15 cellular contexts compared by ENCODE assay signal in the genomic region with DNA sequence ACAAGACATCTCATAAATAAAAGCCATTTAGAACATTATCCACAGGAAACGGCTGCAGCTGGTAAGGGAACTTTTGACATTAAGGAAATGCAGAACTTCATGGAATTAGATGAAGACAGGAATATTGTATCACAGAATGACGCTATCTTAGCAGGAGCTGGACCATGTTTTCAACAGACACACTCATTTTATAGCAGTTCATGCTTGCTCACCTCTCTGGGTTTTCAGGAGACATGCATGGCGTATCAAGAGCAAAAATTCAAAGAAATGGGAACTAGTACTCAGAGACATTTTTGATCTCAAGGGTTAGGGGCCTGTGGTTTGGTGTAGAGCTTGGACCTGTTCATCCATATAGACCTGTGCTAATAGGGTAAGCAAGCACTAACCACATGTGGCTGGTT.
DNase-seq lines count a peak whose midpoint lies in the region; ATAC-seq and TF ChIP-seq lines count a peak whose summit lies in the region.
"Had no signal": no experiment of that assay in that cellular context is flagged by ENCODE, and none has a peak within 500 bp of the region (broad histone marks: within the 10 kb centered on the region; RNA-seq: fewer than 3 reads in every experiment).

No MANE protein-coding gene starts in this region.

- H4K91ac ChIP-seq in H9 (ENCODE audit: insufficient read length, low read depth, low read length), result no peak overlapping the region

- DNase-seq in activated CD4-positive, alpha-beta memory T cell treated with anti-CD3 and anti-CD28 coated beads for 36 hours, result no peak
- no peak for DNase-seq in activated CD4-positive, alpha-beta memory T cell treated with anti-CD3 and anti-CD28 coated beads, Interleukin-2, amount 10 ng/mL, durations not matched to agents 7 days and 5 days
- DNase-seq in H9 (no peak), NCI-H2227 (lab: John Stamatoyannopoulos, UW; ENCODE audit: unreplicated experiment) (no peak), NCI-H187 treated with DMSO at 0.1 percent for 48 hours (lab: John Stamatoyannopoulos, UW) (no peak), NCI-H526 (lab: John Stamatoyannopoulos, UW) (no peak)
- DNase-seq in naive thymus-derived CD4-positive, alpha-beta T cell, result no peak
- DNase-seq: activated naive CD4-positive, alpha-beta T cell; DMS153; HCEC 1CT; NCI-H1436 treated with DMSO at 0.1 percent for 48 hours; WERI-Rb-1 had no signal

- no peaks in the 10 kb centered on the region for H3K9me3 Mint-ChIP-seq in activated CD4-positive, alpha-beta memory T cell treated with anti-CD3 and anti-CD28 coated beads for 36 hours
- no peaks in the 10 kb centered on the region for H3K9me3 Mint-ChIP-seq in activated CD4-positive, alpha-beta memory T cell treated with anti-CD3 and anti-CD28 coated beads, Interleukin-2, amount 10 ng/mL, durations not matched to agents 7 days and 5 days
- H3K9me3 Mint-ChIP-seq in H9, result no peaks in the 10 kb centered on the region
- no peaks in the 10 kb centered on the region for H3K9me3 Mint-ChIP-seq in brain
- H3K9me3 Mint-ChIP-seq in naive thymus-derived CD4-positive, alpha-beta T cell, result peaks cover 0 to 5% (median 0%) of the 10 kb centered on the region in 11 donors

- H2BK15ac ChIP-seq in H9 (ENCODE audit: low read depth, low read length), result no peak overlapping the region

- no peaks in the 10 kb centered on the region for H3K79me2 ChIP-seq in H9 (ENCODE audit: insufficient read depth, low read length)

- peaks cover 93% of the 10 kb centered on the region for H3K4me1 Mint-ChIP-seq in activated CD4-positive, alpha-beta memory T cell treated with anti-CD3 and anti-CD28 coated beads for 36 hours (ENCODE audit: low read depth)
- peaks cover 75% of the 10 kb centered on the region for H3K4me1 Mint-ChIP-seq in activated CD4-positive, alpha-beta memory T cell treated with anti-CD3 and anti-CD28 coated beads, Interleukin-2, amount 10 ng/mL, durations not matched to agents 7 days and 5 days
- H3K4me1 Mint-ChIP-seq in H9, result peaks cover 50 to 56% of the 10 kb centered on the region in 2 experiments
- H3K4me1 Mint-ChIP-seq in brain, result peaks cover 96% of the 10 kb centered on the region
- peaks cover 55 to 100% (median 98%) of the 10 kb centered on the region in 7 donors for H3K4me1 Mint-ChIP-seq in naive thymus-derived CD4-positive, alpha-beta T cell

- H3K18ac ChIP-seq in H9 (ENCODE audit: insufficient read length, low read depth, low read length), result no peak overlapping the region

- no peak overlapping the region for H4K5ac ChIP-seq in H9 (ENCODE audit: insufficient read length, low read depth, low read length)

- no peak overlapping the region for H3K27ac ChIP-seq in H9 (ENCODE audit: insufficient read length, low read depth, low read length)
- H3K27ac ChIP-seq in naive thymus-derived CD4-positive, alpha-beta T cell (ENCODE audit: low read depth, low read length), result peak overlapping the region; percentile 64
- H3K27ac ChIP-seq: A549, WERI-Rb-1 had no signal

- peak overlapping the region; percentile 55 for H2AK5ac ChIP-seq in H9 (ENCODE audit: insufficient read length, low read length)

- H3K27me3 ChIP-seq in H9 (ENCODE audit: insufficient read depth, low read length), result no peaks in the 10 kb centered on the region
- no peaks in the 10 kb centered on the region for H3K27me3 ChIP-seq in naive thymus-derived CD4-positive, alpha-beta T cell (ENCODE audit: control insufficient read depth in 2 of 2, insufficient read depth in 2 of 2, low read length in 2 of 2)

- H3K23ac ChIP-seq in H9 (ENCODE audit: insufficient read length, low read depth, low read length), result no peak overlapping the region

- no peak overlapping the region for H3K4me3 ChIP-seq in naive thymus-derived CD4-positive, alpha-beta T cell (ENCODE audit: low read length)
- H3K4me3 ChIP-seq: A549, K562 had no signal

- H3K56ac ChIP-seq in H9 (ENCODE audit: insufficient read length, low read depth, low read length), result no peak overlapping the region

- WGBS in H9 (ENCODE audit: extremely low coverage, insufficient read length, low lambda C conversion rate), result no CpG with 5 or more reads among the region's 3 CpGs

- H3K36me3 Mint-ChIP-seq in activated CD4-positive, alpha-beta memory T cell treated with anti-CD3 and anti-CD28 coated beads for 36 hours, result peaks cover 55% of the 10 kb centered on the region
- H3K36me3 Mint-ChIP-seq in activated CD4-positive, alpha-beta memory T cell treated with anti-CD3 and anti-CD28 coated beads, Interleukin-2, amount 10 ng/mL, durations not matched to agents 7 days and 5 days (ENCODE audit: low read depth), result peaks cover 68% of the 10 kb centered on the region
- H3K36me3 Mint-ChIP-seq in H9 (ENCODE audit: insufficient read depth in 1 of 3, low read depth in 3 of 3) (peaks cover 3 to 8% (median 4%) of the 10 kb centered on the region in 3 experiments; a peak in 3 of 7 replicates), brain (peaks cover 21% of the 10 kb centered on the region)
- peaks cover 9 to 55% (median 31%) of the 10 kb centered on the region in 5 donors for H3K36me3 Mint-ChIP-seq in naive thymus-derived CD4-positive, alpha-beta T cell

- H3K4me2 ChIP-seq in H9 (ENCODE audit: insufficient read depth, insufficient read length, low read length), result no peak overlapping the region
- H3K4me2 ChIP-seq: A549 had no signal

- no peaks in the 10 kb centered on the region for H4K20me1 ChIP-seq in H9 (ENCODE audit: control insufficient read depth, insufficient read depth, insufficient read length)

- H3K4me3 Mint-ChIP-seq in activated CD4-positive, alpha-beta memory T cell treated with anti-CD3 and anti-CD28 coated beads for 36 hours, result no peak overlapping the region
- H3K4me3 Mint-ChIP-seq in activated CD4-positive, alpha-beta memory T cell treated with anti-CD3 and anti-CD28 coated beads, Interleukin-2, amount 10 ng/mL, durations not matched to agents 7 days and 5 days, result no peak overlapping the region
- H3K4me3 Mint-ChIP-seq in H9 (no peak overlapping the region; a peak in 1 of 5 replicates), brain (peak overlapping the region in 1 of 5 experiments; percentile 12)
- H3K4me3 Mint-ChIP-seq in naive thymus-derived CD4-positive, alpha-beta T cell, result peak overlapping the region in 9 of 10 donors; percentile 14 to 64 (median 37)

- H3K23me2 ChIP-seq in H9 (ENCODE audit: insufficient read length, low read depth, low read length, poor library complexity, severe bottlenecking), result no peaks in the 10 kb centered on the region

- CTCF ChIA-PET in activated CD4-positive, alpha-beta memory T cell treated with anti-CD3 and anti-CD28 coated beads for 36 hours (lab: Charles Lee), result interaction anchor here (1.3 to 1.4 kb wide), 3 partner anchors 22 to 29 kb away, joined by 3 to 5 read pairs (median 3); no protein-coding TSS in a partner anchor
- CTCF ChIA-PET in activated CD4-positive, alpha-beta memory T cell treated with anti-CD3 and anti-CD28 coated beads, Interleukin-2, amount 10 ng/mL, durations not matched to agents 7 days and 5 days (lab: Charles Lee), result interaction anchor here (1.2 to 1.6 kb wide), 4 partner anchors 22 to 295 kb away, joined by 3 to 8 read pairs (median 4); no protein-coding TSS in a partner anchor
- CTCF ChIA-PET in naive thymus-derived CD4-positive, alpha-beta T cell (lab: Charles Lee), result no interaction called here

- intact Hi-C loops in activated CD4-positive, alpha-beta memory T cell treated with anti-CD3 and anti-CD28 coated beads for 36 hours (cut with micrococcal nuclease), result no loop called here
- intact Hi-C loops in naive thymus-derived CD4-positive, alpha-beta T cell (cut with micrococcal nuclease), result no loop called here

- no peak overlapping the region for H3K9ac ChIP-seq in H9 (ENCODE audit: extremely low read depth, insufficient read length, low read length)

- no peak overlapping the region for H2AFZ ChIP-seq in H9 (ENCODE audit: low read length)

- no peak overlapping the region for H3T11ph ChIP-seq in H9 (ENCODE audit: low read length)

- H4K8ac ChIP-seq in H9 (replicated peaks; ENCODE audit: insufficient read length, low read depth, low read length), result no peak overlapping the region

- no peak for ATAC-seq in naive thymus-derived CD4-positive, alpha-beta T cell
- ATAC-seq: A549, K562 had no signal

- POLR2A ChIA-PET in activated CD4-positive, alpha-beta memory T cell treated with anti-CD3 and anti-CD28 coated beads for 36 hours (lab: Charles Lee), result interaction anchor here (1.0 to 2.9 kb wide), 3 partner anchors 13 to 18 kb away, joined by 4 to 10 read pairs (median 5); no protein-coding TSS in a partner anchor
- POLR2A ChIA-PET in activated CD4-positive, alpha-beta memory T cell treated with anti-CD3 and anti-CD28 coated beads, Interleukin-2, amount 10 ng/mL, durations not matched to agents 7 days and 5 days (lab: Charles Lee), result interaction anchor here (1.0 to 2.2 kb wide), 5 partner anchors 9 to 15 kb away, joined by 3 to 14 read pairs (median 6); no protein-coding TSS in a partner anchor
- POLR2A ChIA-PET in naive thymus-derived CD4-positive, alpha-beta T cell (lab: Charles Lee), result interaction anchor here (0.7 to 2.6 kb wide), 8 partner anchors 11 to 245 kb away, joined by 3 to 9 read pairs (median 4); no protein-coding TSS in a partner anchor

- H2BK20ac ChIP-seq in H9 (ENCODE audit: low read depth, low read length, poor library complexity, severe bottlenecking), result no peak overlapping the region

- no peak overlapping the region for H2BK120ac ChIP-seq in H9 (ENCODE audit: low read depth, low read length, poor library complexity, severe bottlenecking)

- no peak overlapping the region for H2BK5ac ChIP-seq in H9 (ENCODE audit: insufficient read length, low read length)

- no peaks in the 10 kb centered on the region for H3K36me3 ChIP-seq in naive thymus-derived CD4-positive, alpha-beta T cell (ENCODE audit: control insufficient read depth in 2 of 3, insufficient read depth in 3 of 3, low read length in 3 of 3)
- H3K36me3 ChIP-seq: WERI-Rb-1 had no signal

- peaks cover 24% of the 10 kb centered on the region for H3K4me1 ChIP-seq in H9 (ENCODE audit: insufficient read depth, low read length)
- peaks cover 78 to 94% of the 10 kb centered on the region in 2 donors for H3K4me1 ChIP-seq in naive thymus-derived CD4-positive, alpha-beta T cell (ENCODE audit: control insufficient read depth in 2 of 2, insufficient read depth in 2 of 2, low read length in 2 of 2)
- H3K4me1 ChIP-seq: A549 had no signal

- no peak overlapping the region for H3K14ac ChIP-seq in H9 (ENCODE audit: insufficient read depth, low read length)

- H2BK12ac ChIP-seq in H9 (ENCODE audit: insufficient read length, low read depth, low read length), result no peak overlapping the region

- TF ChIP-seq CTCF in H9 (conservative IDR thresholded peaks at IDR 0.05) (no peak), brain (conservative IDR thresholded peaks at IDR 0.05) (no peak)

- H3K27ac Mint-ChIP-seq in activated CD4-positive, alpha-beta memory T cell treated with anti-CD3 and anti-CD28 coated beads for 36 hours, result peak overlapping the region; percentile 79
- no peak overlapping the region for H3K27ac Mint-ChIP-seq in activated CD4-positive, alpha-beta memory T cell treated with anti-CD3 and anti-CD28 coated beads, Interleukin-2, amount 10 ng/mL, durations not matched to agents 7 days and 5 days
- no peak overlapping the region for H3K27ac Mint-ChIP-seq in H9
- peak overlapping the region in 3 of 5 experiments; percentile 7 to 83 (median 82) for H3K27ac Mint-ChIP-seq in brain
- H3K27ac Mint-ChIP-seq in naive thymus-derived CD4-positive, alpha-beta T cell, result peak overlapping the region; percentile 67 to 100 (median 94)

- no peak overlapping the region for H3K4ac ChIP-seq in H9 (ENCODE audit: low read depth, low read length)

- H3K9me3 ChIP-seq in H9 (ENCODE audit: control insufficient read depth, low read depth, low read length), result no peaks in the 10 kb centered on the region
- no peaks in the 10 kb centered on the region for H3K9me3 ChIP-seq in naive thymus-derived CD4-positive, alpha-beta T cell (ENCODE audit: control insufficient read depth in 2 of 3, low read length in 3 of 3)
- H3K9me3 ChIP-seq: A549 had no signal

- H3K79me1 ChIP-seq in H9 (ENCODE audit: insufficient read depth, low read depth, low read length, poor library complexity, severe bottlenecking), result no peaks in the 10 kb centered on the region

- H3K27me3 Mint-ChIP-seq in activated CD4-positive, alpha-beta memory T cell treated with anti-CD3 and anti-CD28 coated beads for 36 hours, result no peaks in the 10 kb centered on the region
- H3K27me3 Mint-ChIP-seq in activated CD4-positive, alpha-beta memory T cell treated with anti-CD3 and anti-CD28 coated beads, Interleukin-2, amount 10 ng/mL, durations not matched to agents 7 days and 5 days, result no peaks in the 10 kb centered on the region
- H3K27me3 Mint-ChIP-seq in H9 (ENCODE audit: low read depth) (no peaks in the 10 kb centered on the region), brain (no peaks in the 10 kb centered on the region)
- H3K27me3 Mint-ChIP-seq in naive thymus-derived CD4-positive, alpha-beta T cell, result no peaks in the 10 kb centered on the region

Comparison
In these comparisons a context has a peak if more than half of its experiments do, and no peak if none do; other contexts are left out.
1. H3K27ac Mint-ChIP-seq: peak in activated CD4-positive, alpha-beta memory T cell treated with anti-CD3 and anti-CD28 coated beads for 36 hours (single experiment), brain (3 of 5) and naive thymus-derived CD4-positive, alpha-beta T cell (9 of 9); none in activated CD4-positive, alpha-beta memory T cell treated with anti-CD3 and anti-CD28 coated beads, Interleukin-2, amount 10 ng/mL, durations not matched to agents 7 days and 5 days (single experiment) and H9 (0 of 3).
2. H3K4me3 Mint-ChIP-seq: peak in naive thymus-derived CD4-positive, alpha-beta T cell (9 of 10); none in activated CD4-positive, alpha-beta memory T cell treated with anti-CD3 and anti-CD28 coated beads for 36 hours (single experiment), activated CD4-positive, alpha-beta memory T cell treated with anti-CD3 and anti-CD28 coated beads, Interleukin-2, amount 10 ng/mL, durations not matched to agents 7 days and 5 days (single experiment) and H9 (0 of 2).